Comparison of ENCODE assay signal across 32 cellular contexts in genomic region chr7:117004899-117005298, GRCh38. TPM values are rescaled to one million over a fixed set of nuclear protein-coding genes. Genes with fewer than 3 reads are reported as not detected.
DNase-seq lines count a peak whose midpoint lies in the region; ATAC-seq, FAIRE-seq and TF ChIP-seq lines count a peak whose summit lies in the region.
"Had no signal": no experiment of that assay in that cellular context is flagged by ENCODE, and none has a peak within 500 bp of the region (broad histone marks: within the 10 kb centered on the region; RNA-seq: fewer than 3 reads in every experiment).

No MANE protein-coding gene starts in this region.

- H3K9ac ChIP-seq in adipocyte (ENCODE audit: low read length) = no peak overlapping the region
- H3K9ac ChIP-seq in MM.1S (ENCODE audit: low read length) = no peak overlapping the region
- H3K9ac ChIP-seq: BLaER1 treated with 17β-estradiol and CSF1 and Interleukin-3, amounts not matched to agents 10 nM and 100 nM had no signal

- H3K4me3 Mint-ChIP-seq in osteocyte (ENCODE audit: unreplicated experiment) = no peak overlapping the region
- H3K4me3 Mint-ChIP-seq in activated T-helper 1 cell treated with anti-CD3 and anti-CD28 coated beads, Interleukin-12 subunit alpha, Interleukin-12 subunit beta, Interleukin-2, Interleukin-4 antibody, amounts not matched to agents 30 ng/mL and 10 ng/mL and 1 ng/mL, durations not matched to agents 14 hours and 24 hours and 36 hours = no peak overlapping the region
- H3K4me3 Mint-ChIP-seq: activated T-cell treated with anti-CD3 and anti-CD28 coated beads, Interleukin-2, amount 50 U/mL, for 4 hours; central memory CD8-positive, alpha-beta T cell; HFFc6; neural crest cell; stimulated activated naive B cell treated with anti-CD40 and anti-IgM and Interleukin-4, amounts not matched to agents 10 μg/mL and 1 μg/mL and 100 μg/mL, for 72 hours had no signal

- H3K36me3 Mint-ChIP-seq in osteocyte (ENCODE audit: unreplicated experiment) = peaks cover 4% of the 10 kb centered on the region
- H3K36me3 Mint-ChIP-seq in activated T-helper 1 cell treated with anti-CD3 and anti-CD28 coated beads, Interleukin-12 subunit alpha, Interleukin-12 subunit beta, Interleukin-2, Interleukin-4 antibody, amounts not matched to agents 30 ng/mL and 10 ng/mL and 1 ng/mL, durations not matched to agents 14 hours and 24 hours and 36 hours (ENCODE audit: low read depth) = no peaks in the 10 kb centered on the region
- H3K36me3 Mint-ChIP-seq: stimulated activated naive B cell treated with anti-CD40 and anti-IgM and Interleukin-4, amounts not matched to agents 10 μg/mL and 1 μg/mL and 100 μg/mL, for 72 hours had no signal

- peak; percentile 34 for FAIRE-seq in G401.6 (lab: Jason Lieb, UNC)
- FAIRE-seq: HepG2, keratinocyte had no signal

- H3K27me3 Mint-ChIP-seq in osteocyte (ENCODE audit: unreplicated experiment) = no peaks in the 10 kb centered on the region
- peaks cover 28% of the 10 kb centered on the region for H3K27me3 Mint-ChIP-seq in activated T-helper 1 cell treated with anti-CD3 and anti-CD28 coated beads, Interleukin-12 subunit alpha, Interleukin-12 subunit beta, Interleukin-2, Interleukin-4 antibody, amounts not matched to agents 30 ng/mL and 10 ng/mL and 1 ng/mL, durations not matched to agents 14 hours and 24 hours and 36 hours (ENCODE audit: insufficient read depth)
- H3K27me3 Mint-ChIP-seq: central memory CD8-positive, alpha-beta T cell had no signal

- no peaks in the 10 kb centered on the region; the same call in 1 of the 2 replicates for H3F3A ChIP-seq in MM.1S (ENCODE audit: insufficient read depth, low read length)

- H3K4me2 ChIP-seq in MM.1S (ENCODE audit: low read depth, low read length) = no peak overlapping the region
- H3K4me2 ChIP-seq: BLaER1 treated with 17β-estradiol and CSF1 and Interleukin-3, amounts not matched to agents 10 nM and 100 nM had no signal

- peaks cover 70% of the 10 kb centered on the region for H3K4me1 Mint-ChIP-seq in osteocyte (ENCODE audit: unreplicated experiment)
- peaks cover 11% of the 10 kb centered on the region for H3K4me1 Mint-ChIP-seq in activated T-helper 1 cell treated with anti-CD3 and anti-CD28 coated beads, Interleukin-12 subunit alpha, Interleukin-12 subunit beta, Interleukin-2, Interleukin-4 antibody, amounts not matched to agents 30 ng/mL and 10 ng/mL and 1 ng/mL, durations not matched to agents 14 hours and 24 hours and 36 hours (ENCODE audit: low read depth)
- H3K4me1 Mint-ChIP-seq: neural crest cell had no signal

- DNase-seq in adipocyte (ENCODE audit: low read depth) = peak; percentile 47
- DNase-seq in fibroblast of the aortic adventitia (ENCODE audit: low read depth) = peak; percentile 35
- DNase-seq in osteocyte (ENCODE audit: extremely low spot score, unreplicated experiment) = no peak
- DNase-seq in activated T-helper 1 cell treated with anti-CD3 and anti-CD28 coated beads, Interleukin-12 subunit alpha, Interleukin-12 subunit beta, Interleukin-2, Interleukin-4 antibody, amounts not matched to agents 30 ng/mL and 10 ng/mL and 1 ng/mL, durations not matched to agents 14 hours and 24 hours and 36 hours (ENCODE audit: low spot score) = no peak
- DNase-seq in NCI-H345 treated with DMSO at 0.1 percent for 48 hours (lab: John Stamatoyannopoulos, UW; ENCODE audit: unreplicated experiment) = no peak
- DNase-seq in MM.1S = no peak
- DNase-seq: activated CD4-positive, alpha-beta T cell treated with anti-CD3 and anti-CD28 coated beads for 48 hours; activated naive CD4-positive, alpha-beta T cell treated with Interleukin-2 at 50 U/mL for 16 hours; activated T-cell treated with anti-CD3 and anti-CD28 coated beads, Interleukin-2, amount 50 U/mL, for 4 hours; amniotic stem cell; COR-L47; DMS79; dorsolateral prefrontal cortex; HFFc6; NCI-H1092; NCI-H1694 treated with DMSO at 0.1 percent for 48 hours; NCI-H2171 treated with DMSO at 0.1 percent for 48 hours; NCI-H526 treated with DMSO at 0.1 percent for 48 hours; posterior cingulate gyrus; right lobe of liver; SHP77; stimulated activated naive B cell treated with anti-CD40 and anti-IgM and Interleukin-4, amounts not matched to agents 10 μg/mL and 1 μg/mL and 100 μg/mL, for 72 hours; T1000; upper lobe of left lung; WERI-Rb-1 had no signal

- ATAC-seq in GM21390 (IDR thresholded peaks at IDR 0.05; ENCODE audit: unreplicated experiment) = no peak
- ATAC-seq: activated T-cell treated with anti-CD3 and anti-CD28 coated beads, Interleukin-2, amount 50 U/mL, for 4 hours; HepG2; right lobe of liver; stimulated activated naive B cell treated with anti-CD40 and anti-IgM and Interleukin-4, amounts not matched to agents 10 μg/mL and 1 μg/mL and 100 μg/mL, for 72 hours had no signal

- H3K9me3 Mint-ChIP-seq in osteocyte (ENCODE audit: unreplicated experiment) = peaks cover 3% of the 10 kb centered on the region
- no peaks in the 10 kb centered on the region for H3K9me3 Mint-ChIP-seq in activated T-helper 1 cell treated with anti-CD3 and anti-CD28 coated beads, Interleukin-12 subunit alpha, Interleukin-12 subunit beta, Interleukin-2, Interleukin-4 antibody, amounts not matched to agents 30 ng/mL and 10 ng/mL and 1 ng/mL, durations not matched to agents 14 hours and 24 hours and 36 hours
- H3K9me3 Mint-ChIP-seq: activated T-cell treated with anti-CD3 and anti-CD28 coated beads, Interleukin-2, amount 50 U/mL, for 4 hours; central memory CD8-positive, alpha-beta T cell; HFFc6; neural crest cell; stimulated activated naive B cell treated with anti-CD40 and anti-IgM and Interleukin-4, amounts not matched to agents 10 μg/mL and 1 μg/mL and 100 μg/mL, for 72 hours had no signal

- no peaks in the 10 kb centered on the region for H3K9me2 ChIP-seq in MM.1S (replicated peaks; ENCODE audit: insufficient read depth, low read length)

- H3K36me3 ChIP-seq in adipocyte (ENCODE audit: control insufficient read depth, insufficient read depth, low read length, severe bottlenecking) = no peaks in the 10 kb centered on the region
- H3K36me3 ChIP-seq in MM.1S (replicated peaks; ENCODE audit: insufficient read depth, low read length) = no peaks in the 10 kb centered on the region
- H3K36me3 ChIP-seq: BLaER1 treated with 17β-estradiol and CSF1 and Interleukin-3, amounts not matched to agents 10 nM and 100 nM; right lobe of liver; upper lobe of left lung; WERI-Rb-1 had no signal

- peaks cover 25% of the 10 kb centered on the region for H3K79me2 ChIP-seq in MM.1S (ENCODE audit: low read length)

- intact Hi-C loops in activated T-helper 1 cell treated with anti-CD3 and anti-CD28 coated beads, Interleukin-12 subunit alpha, Interleukin-12 subunit beta, Interleukin-2, Interleukin-4 antibody, amounts not matched to agents 30 ng/mL and 10 ng/mL and 1 ng/mL, durations not matched to agents 14 hours and 24 hours and 36 hours (cut with micrococcal nuclease) = no loop called here

- no peak for TF ChIP-seq CTCF in fibroblast of the aortic adventitia (IDR thresholded peaks at IDR 0.05; ENCODE audit: insufficient read depth, low read length)
- TF ChIP-seq CTCF in osteocyte (IDR thresholded peaks at IDR 0.05) = no peak
- TF ChIP-seq CTCF in MM.1S (IDR thresholded peaks at IDR 0.05; ENCODE audit: low read length) = no peak

- H3K27me3 ChIP-seq in adipocyte (replicated peaks; ENCODE audit: control insufficient read depth, insufficient read depth, low read length) (no peaks in the 10 kb centered on the region), MM.1S (replicated peaks; ENCODE audit: insufficient read depth, low read length) (peaks cover 6% of the 10 kb centered on the region; the same call in 1 of the 2 replicates)
- H3K27me3 ChIP-seq: dorsolateral prefrontal cortex, right lobe of liver, upper lobe of left lung had no signal

- no peak overlapping the region for H2AFZ ChIP-seq in MM.1S (ENCODE audit: low read length)

- H4K20me1 ChIP-seq in MM.1S (ENCODE audit: insufficient read depth, low read length) = no peaks in the 10 kb centered on the region

- H3K9me3 ChIP-seq in adipocyte (ENCODE audit: control insufficient read depth, low read length) (no peaks in the 10 kb centered on the region), MM.1S (replicated peaks; ENCODE audit: insufficient read depth, low read length) (no peaks in the 10 kb centered on the region)
- H3K9me3 ChIP-seq: BLaER1 treated with 17β-estradiol and CSF1 and Interleukin-3, amounts not matched to agents 10 nM and 100 nM; right lobe of liver; upper lobe of left lung had no signal

- peaks cover 6% of the 10 kb centered on the region for H3K4me1 ChIP-seq in adipocyte (ENCODE audit: control insufficient read depth, insufficient read depth, low read length)
- peaks cover 18% of the 10 kb centered on the region for H3K4me1 ChIP-seq in MM.1S (ENCODE audit: low read length)
- H3K4me1 ChIP-seq: right lobe of liver had no signal

- H3K27ac Mint-ChIP-seq in osteocyte (ENCODE audit: unreplicated experiment) = peak overlapping the region; percentile 91
- no peak overlapping the region for H3K27ac Mint-ChIP-seq in activated T-helper 1 cell treated with anti-CD3 and anti-CD28 coated beads, Interleukin-12 subunit alpha, Interleukin-12 subunit beta, Interleukin-2, Interleukin-4 antibody, amounts not matched to agents 30 ng/mL and 10 ng/mL and 1 ng/mL, durations not matched to agents 14 hours and 24 hours and 36 hours
- H3K27ac Mint-ChIP-seq: HFFc6; stimulated activated naive B cell treated with anti-CD40 and anti-IgM and Interleukin-4, amounts not matched to agents 10 μg/mL and 1 μg/mL and 100 μg/mL, for 72 hours had no signal

- no peak overlapping the region for H3K4me3 ChIP-seq in adipocyte (ENCODE audit: low read length)
- no peak overlapping the region for H3K4me3 ChIP-seq in fibroblast of the aortic adventitia (ENCODE audit: low read depth, low read length)
- no peak overlapping the region for H3K4me3 ChIP-seq in MM.1S (ENCODE audit: low read length)
- H3K4me3 ChIP-seq: BLaER1 treated with 17β-estradiol and CSF1 and Interleukin-3, amounts not matched to agents 10 nM and 100 nM; dorsolateral prefrontal cortex; right lobe of liver; upper lobe of left lung had no signal

- no peak overlapping the region for H3K27ac ChIP-seq in MM.1S (ENCODE audit: low read length)
- H3K27ac ChIP-seq: BLaER1 treated with 17β-estradiol and CSF1 and Interleukin-3, amounts not matched to agents 10 nM and 100 nM; dorsolateral prefrontal cortex; right lobe of liver; upper lobe of left lung; WERI-Rb-1 had no signal

RNA-seq across cellular contexts. Expression of gene ST7, which starts 51.6 kb away (rescaled TPM):
- total RNA-seq in fibroblast of the aortic adventitia (ENCODE audit: low replicate concordance) = 16.4 and 22.7 TPM in 2 replicates
- 68.5 and 72.7 TPM in 2 replicates for total RNA-seq in osteocyte
- total RNA-seq in activated T-helper 1 cell treated with anti-CD3 and anti-CD28 coated beads, Interleukin-12 subunit alpha, Interleukin-12 subunit beta, Interleukin-2, Interleukin-4 antibody, amounts not matched to agents 30 ng/mL and 10 ng/mL and 1 ng/mL, durations not matched to agents 14 hours and 24 hours and 36 hours = 4.5 and 5.8 TPM in 2 replicates

Comparison
In these comparisons a context has a peak if more than half of its experiments do, and no peak if none do; other contexts are left out.
1. DNase-seq: peak in adipocyte (single experiment) and fibroblast of the aortic adventitia (single experiment); none in osteocyte (single experiment), activated T-helper 1 cell treated with anti-CD3 and anti-CD28 coated beads, Interleukin-12 subunit alpha, Interleukin-12 subunit beta, Interleukin-2, Interleukin-4 antibody, amounts not matched to agents 30 ng/mL and 10 ng/mL and 1 ng/mL, durations not matched to agents 14 hours and 24 hours and 36 hours (single experiment), NCI-H345 treated with DMSO at 0.1 percent for 48 hours (single experiment) and MM.1S (single experiment).